9 cellular contexts compared by ENCODE assay signal in genomic region chr22:18022851-18023250, GRCh38. TPM values are rescaled to one million over a fixed set of nuclear protein-coding genes. Genes with fewer than 3 reads are reported as not detected.
A peak's percentile ranks its signal among the peaks of the same experiment; 100 is the strongest.
DNase-seq lines count a peak whose midpoint lies in the region; ATAC-seq and TF ChIP-seq lines count a peak whose summit lies in the region.
"Had no signal": no experiment of that assay in that cellular context is flagged by ENCODE, and none has a peak within 500 bp of the region (broad histone marks: within the 10 kb centered on the region; RNA-seq: fewer than 3 reads in every experiment).

No MANE protein-coding gene starts in this region.

- H3K27me3 Mint-ChIP-seq in Calu3 (ENCODE audit: unreplicated experiment) = no peaks in the 10 kb centered on the region

- H3K4me2 ChIP-seq in OCI-LY7 (ENCODE audit: low read length) = peak overlapping the region; percentile 68

- H3K27me3 ChIP-seq in esophagus squamous epithelium (no peaks in the 10 kb centered on the region), prostate gland (replicated peaks; ENCODE audit: insufficient read depth) (no peaks in the 10 kb centered on the region)

- intact Hi-C loops in Calu3 (cut with micrococcal nuclease; ENCODE audit: unreplicated experiment) = loop anchor here (5.0 kb wide), 1 partner anchor 34 kb away; no protein-coding TSS in a partner anchor
- intact Hi-C loops in OCI-LY7 (cut with micrococcal nuclease; ENCODE audit: unreplicated experiment) = no loop called here
- intact Hi-C loops in esophagus squamous epithelium (cut with DNase I) = loop anchor here (10.0 kb wide), 1 partner anchor 188 kb away; no protein-coding TSS in a partner anchor
- intact Hi-C loops in prostate gland (cut with DNase I) = no loop called here

- H3K27ac Mint-ChIP-seq in Calu3 (ENCODE audit: unreplicated experiment) = no peak overlapping the region

- H3K4me3 Mint-ChIP-seq in Calu3 (ENCODE audit: low read depth, unreplicated experiment) = peak overlapping the region; percentile 96

- H3K36me3 ChIP-seq in OCI-LY7 (ENCODE audit: insufficient read depth, low read length) = peaks cover 19% of the 10 kb centered on the region
- H3K36me3 ChIP-seq in esophagus squamous epithelium = no peaks in the 10 kb centered on the region
- H3K36me3 ChIP-seq in prostate gland = no peaks in the 10 kb centered on the region

- peak overlapping the region; percentile 68 for H3K4me3 ChIP-seq in OCI-LY7 (ENCODE audit: low read depth, low read length, poor library complexity, severe bottlenecking)
- peak overlapping the region in 1 of 4 donors; percentile 84 for H3K4me3 ChIP-seq in esophagus squamous epithelium
- H3K4me3 ChIP-seq in prostate gland = no peak overlapping the region

- no peaks in the 10 kb centered on the region for H3K9me3 ChIP-seq in OCI-LY7 (ENCODE audit: low read length)
- H3K9me3 ChIP-seq in esophagus squamous epithelium = no peaks in the 10 kb centered on the region
- no peaks in the 10 kb centered on the region for H3K9me3 ChIP-seq in prostate gland

- peaks cover 15% of the 10 kb centered on the region for H3K36me3 Mint-ChIP-seq in Calu3 (ENCODE audit: insufficient read depth, unreplicated experiment)

- peaks cover 23% of the 10 kb centered on the region; the same call in 1 of the 2 replicates for H3K79me2 ChIP-seq in OCI-LY7 (ENCODE audit: insufficient read depth, low read depth, low read length)

- H3K9me2 ChIP-seq in OCI-LY7 (ENCODE audit: insufficient read depth, low read length) = no peaks in the 10 kb centered on the region

- ATAC-seq in GM19023 (IDR thresholded peaks at IDR 0.05; ENCODE audit: unreplicated experiment) = no peak
- ATAC-seq in GM21717 (IDR thresholded peaks at IDR 0.05; ENCODE audit: unreplicated experiment) = no peak

- BruUV-seq in Calu3 (replicated peaks; lab: Mats Ljungman, UMichigan) (TSS peak; percentile 34), OCI-LY7 (replicated peaks; lab: Mats Ljungman, UMichigan) (TSS peak; percentile 47)

- peaks cover 26% of the 10 kb centered on the region for H3K4me1 Mint-ChIP-seq in Calu3 (ENCODE audit: low read depth, unreplicated experiment)

- H3K4me1 ChIP-seq in OCI-LY7 (ENCODE audit: insufficient read depth, low read length, poor library complexity, severe bottlenecking) (peaks cover 45% of the 10 kb centered on the region), esophagus squamous epithelium (peaks cover 11 to 44% (median 14%) of the 10 kb centered on the region in 3 donors), prostate gland (replicated peaks) (no peaks in the 10 kb centered on the region)

- CTCF ChIA-PET in Calu3 (lab: Charles Lee) = interaction anchor here (0.9 to 2.5 kb wide), 4 partner anchors 9 to 55 kb away, joined by 3 to 7 read pairs (median 4); partner anchors contain the start of gene PEX26
- CTCF ChIA-PET in OCI-LY7 (lab: Charles Lee; ENCODE audit: unreplicated experiment) = interaction anchor here (1.1 to 1.3 kb wide), 2 partner anchors 12 to 19 kb away, joined by 3 to 4 read pairs; no protein-coding TSS in a partner anchor

- WGBS in esophagus squamous epithelium, 2 donors = 40 to 49% methylated on average over 2 to 3 of the region's 3 CpGs
- WGBS in prostate gland = 31% methylated on average over 3 of the region's 3 CpGs

- peak overlapping the region; percentile 57 for H3K27ac ChIP-seq in OCI-LY7 (ENCODE audit: low read depth, low read length, poor library complexity, severe bottlenecking)
- H3K27ac ChIP-seq in esophagus squamous epithelium = peak overlapping the region; percentile 80 to 90 (median 82)
- H3K27ac ChIP-seq in prostate gland = peak overlapping the region; percentile 76 to 88

- no peaks in the 10 kb centered on the region for H4K20me1 ChIP-seq in OCI-LY7 (ENCODE audit: insufficient read depth, low read length)

- no peak for DNase-seq in Calu3
- DNase-seq in OCI-LY7 (ENCODE audit: low spot score) = no peak
- no peak for DNase-seq in esophagus squamous epithelium (lab: John Stamatoyannopoulos, UW)
- no peak for DNase-seq in prostate gland (ENCODE audit: low spot score)
- DNase-seq in SKM-1 (lab: John Stamatoyannopoulos, UW; ENCODE audit: unreplicated experiment) = no peak
- no peak for DNase-seq in NCI-H748 treated with DMSO at 0.1 percent for 48 hours (lab: John Stamatoyannopoulos, UW)
- DNase-seq: activated naive CD4-positive, alpha-beta T cell had no signal

- POLR2A ChIA-PET in OCI-LY7 (lab: Charles Lee) = interaction anchor here (0.7 to 2.0 kb wide), 11 partner anchors 10 to 316 kb away, joined by 3 to 10 read pairs (median 4); no protein-coding TSS in a partner anchor

- H3K9me3 Mint-ChIP-seq in Calu3 (ENCODE audit: low read depth, unreplicated experiment) = no peaks in the 10 kb centered on the region

- TF ChIP-seq CTCF in Calu3 (IDR thresholded peaks at IDR 0.05; ENCODE audit: unreplicated experiment) = no peak
- TF ChIP-seq CTCF in OCI-LY7 (conservative IDR thresholded peaks at IDR 0.05; ENCODE audit: low read length) = no peak
- no peak for TF ChIP-seq CTCF in esophagus squamous epithelium (IDR thresholded peaks at IDR 0.05)
- TF ChIP-seq CTCF in prostate gland (IDR thresholded peaks at IDR 0.05) = no peak

- H2AFZ ChIP-seq in OCI-LY7 (ENCODE audit: low read length) = peak overlapping the region; percentile 64; the same call in 1 of the 2 replicates

- TF ChIP-seq POLR2A in esophagus squamous epithelium (IDR thresholded peaks at IDR 0.05) (no peak), prostate gland (IDR thresholded peaks at IDR 0.05) (no peak)

RNA-seq across cellular contexts. Expression of gene MICAL3, which starts 1.5 kb away (rescaled TPM):
- total RNA-seq in Calu3 (2022) = 60.6 and 71.3 TPM in 2 replicates
- total RNA-seq in OCI-LY7 (2014; rRNA removed; shearing (Covaris generic)) = 80.9 and 93.2 TPM in 2 replicates
- 175 and 210 TPM in 2 replicates for total RNA-seq in OCI-LY7 (2022)
- total RNA-seq in esophagus squamous epithelium = 10 to 100 TPM; 11.2 to 30.9 (median 15.9) TPM
- total RNA-seq in prostate gland = 10 to 100 TPM; 58.6 to 78.7 TPM

RNA-seq across cellular contexts. Expression of gene PEX26, which starts 54.9 kb away (rescaled TPM):
- total RNA-seq in Calu3 (2022) (46.1 and 47.0 TPM in 2 replicates), OCI-LY7 (2022) (37.8 and 43.5 TPM in 2 replicates), esophagus squamous epithelium (10 to 100 TPM; 17.2 to 32.3 (median 22.9) TPM), prostate gland (10 to 100 TPM; 34.7 to 38.2 TPM)
- 17.6 and 22.4 TPM in 2 replicates for total RNA-seq in OCI-LY7 (2014; rRNA removed; shearing (Covaris generic))

Comparison
In these comparisons a context has a peak if more than half of its experiments do, and no peak if none do; other contexts are left out.
1. intact Hi-C loops: an anchor here in Calu3 (5.0 kb wide) and esophagus squamous epithelium (10.0 kb wide); none called in OCI-LY7 and prostate gland.